ENCODE assay signal across 35 cellular contexts in genomic region chr5:74526111-74526510, GRCh38.
DNase-seq lines count a peak whose midpoint lies in the region; ATAC-seq, FAIRE-seq and TF ChIP-seq lines count a peak whose summit lies in the region.
"Had no signal": no experiment of that assay in that cellular context is flagged by ENCODE, and none has a peak within 500 bp of the region (broad histone marks: within the 10 kb centered on the region; RNA-seq: fewer than 3 reads in every experiment).

No MANE protein-coding gene starts in this region.

- no peaks in the 10 kb centered on the region for H3K27me3 ChIP-seq in endodermal cell (ENCODE audit: control insufficient read depth, insufficient read depth, low read length, poor library complexity, severe bottlenecking)
- H3K27me3 ChIP-seq: BE2C; BLaER1; BLaER1 treated with 17β-estradiol and CSF1 and Interleukin-3, amounts not matched to agents 10 nM and 100 nM had no signal

- no peaks in the 10 kb centered on the region for H3K4me1 ChIP-seq in endodermal cell (ENCODE audit: control insufficient read depth, insufficient read depth, low read length)
- H3K4me1 ChIP-seq: BE2C; BLaER1; BLaER1 treated with 17β-estradiol and CSF1 and Interleukin-3, amounts not matched to agents 10 nM and 100 nM; Caco-2 had no signal

- H3K27me3 Mint-ChIP-seq in endodermal cell (ENCODE audit: insufficient read depth), result peaks cover 41% of the 10 kb centered on the region
- H3K27me3 Mint-ChIP-seq: CD4-positive, alpha-beta T cell; CD4-positive, CD25-positive, alpha-beta regulatory T cell had no signal

- no peak for DNase-seq in endodermal cell
- DNase-seq in epidermal melanocyte (ENCODE audit: insufficient read length, low spot score), result peak; percentile 58
- peak; percentile 53 for DNase-seq in foreskin melanocyte
- DNase-seq in GM19239 (ENCODE audit: insufficient read length, low spot score), result no peak
- DNase-seq in NCI-H69 (lab: John Stamatoyannopoulos, UW), result no peak
- DNase-seq: 8988T; ACHN; AML-193; BE2C; C1 segment of cervical spinal cord; Caco-2; Calu3; CD4-positive, alpha-beta memory T cell; CD4-positive, alpha-beta T cell; CD4-positive, CD25-positive, alpha-beta regulatory T cell; CD8-positive, alpha-beta memory T cell; CD8-positive, alpha-beta T cell; COR-L47; DMS 273 treated with DMSO at 0.1 percent for 48 hours; DMS153; DMS53; DMS79; DMS79 treated with DMSO at 0.1 percent for 48 hours; DND-41; EL had no signal

- peak overlapping the region; percentile 6 for H3K4me3 ChIP-seq in endodermal cell (ENCODE audit: low read length)
- H3K4me3 ChIP-seq: A549; BLaER1; BLaER1 treated with 17β-estradiol and CSF1 and Interleukin-3, amounts not matched to agents 10 nM and 100 nM had no signal

- H3K4me3 Mint-ChIP-seq in endodermal cell, result no peak overlapping the region
- H3K4me3 Mint-ChIP-seq: B cell; CD14-positive monocyte; CD4-positive, alpha-beta memory T cell; CD4-positive, alpha-beta T cell; CD4-positive, CD25-positive, alpha-beta regulatory T cell; CD8-positive, alpha-beta memory T cell; CD8-positive, alpha-beta T cell had no signal

- peaks cover 54% of the 10 kb centered on the region for H3K9me3 Mint-ChIP-seq in endodermal cell

- ATAC-seq in HG03469 (IDR thresholded peaks at IDR 0.05; ENCODE audit: unreplicated experiment), result no peak
- ATAC-seq: A549; CD8-positive, alpha-beta T cell had no signal

- TF ChIP-seq CTCF in endodermal cell (conservative IDR thresholded peaks at IDR 0.05), result no peak

- H3K9ac ChIP-seq in endodermal cell (ENCODE audit: extremely low read depth, low read length, poor library complexity, severe bottlenecking), result no peak overlapping the region
- H3K9ac ChIP-seq: BLaER1; BLaER1 treated with 17β-estradiol and CSF1 and Interleukin-3, amounts not matched to agents 10 nM and 100 nM had no signal

- H3K9me3 ChIP-seq in endodermal cell (ENCODE audit: control insufficient read depth, low read length), result peaks cover 95% of the 10 kb centered on the region
- H3K9me3 ChIP-seq: BE2C had no signal

- H3K27ac Mint-ChIP-seq in endodermal cell, result no peak overlapping the region
- H3K27ac Mint-ChIP-seq: B cell; CD14-positive monocyte; CD4-positive, alpha-beta memory T cell; CD4-positive, alpha-beta T cell; CD4-positive, CD25-positive, alpha-beta regulatory T cell; CD8-positive, alpha-beta memory T cell; CD8-positive, alpha-beta T cell had no signal

- no peak for FAIRE-seq in GM19239 (lab: Jason Lieb, UNC)
- FAIRE-seq: A204.1, A549, D721Med had no signal

- peaks cover 29% of the 10 kb centered on the region for H3K36me3 Mint-ChIP-seq in endodermal cell (ENCODE audit: low read depth)
- H3K36me3 Mint-ChIP-seq: CD14-positive monocyte; CD4-positive, CD25-positive, alpha-beta regulatory T cell; CD8-positive, alpha-beta T cell had no signal

- 100% methylated on average over 1 of the region's 1 CpG for WGBS in endodermal cell (ENCODE audit: insufficient coverage in 1 of 2, insufficient read length in 1 of 2), 2 experiments

- H3K4me1 Mint-ChIP-seq in endodermal cell, result no peaks in the 10 kb centered on the region
- H3K4me1 Mint-ChIP-seq: B cell; CD4-positive, alpha-beta memory T cell; CD4-positive, CD25-positive, alpha-beta regulatory T cell; CD8-positive, alpha-beta memory T cell had no signal

- no peak overlapping the region for H3K27ac ChIP-seq in endodermal cell (ENCODE audit: low read depth, low read length)
- H3K27ac ChIP-seq: 22Rv1; A549; BLaER1; BLaER1 treated with 17β-estradiol and CSF1 and Interleukin-3, amounts not matched to agents 10 nM and 100 nM; C4-2B had no signal

- H3K36me3 ChIP-seq in endodermal cell (ENCODE audit: control insufficient read depth, insufficient read depth, low read length), result peaks cover 52% of the 10 kb centered on the region
- H3K36me3 ChIP-seq: BE2C, BLaER1 had no signal

Comparison
In these comparisons a context has a peak if more than half of its experiments do, and no peak if none do; other contexts are left out.
1. DNase-seq: peak in epidermal melanocyte (single experiment) and foreskin melanocyte (single experiment); none in endodermal cell (single experiment), GM19239 (single experiment) and NCI-H69 (single experiment).